14 cellular contexts compared by ENCODE assay signal in the genomic region with DNA sequence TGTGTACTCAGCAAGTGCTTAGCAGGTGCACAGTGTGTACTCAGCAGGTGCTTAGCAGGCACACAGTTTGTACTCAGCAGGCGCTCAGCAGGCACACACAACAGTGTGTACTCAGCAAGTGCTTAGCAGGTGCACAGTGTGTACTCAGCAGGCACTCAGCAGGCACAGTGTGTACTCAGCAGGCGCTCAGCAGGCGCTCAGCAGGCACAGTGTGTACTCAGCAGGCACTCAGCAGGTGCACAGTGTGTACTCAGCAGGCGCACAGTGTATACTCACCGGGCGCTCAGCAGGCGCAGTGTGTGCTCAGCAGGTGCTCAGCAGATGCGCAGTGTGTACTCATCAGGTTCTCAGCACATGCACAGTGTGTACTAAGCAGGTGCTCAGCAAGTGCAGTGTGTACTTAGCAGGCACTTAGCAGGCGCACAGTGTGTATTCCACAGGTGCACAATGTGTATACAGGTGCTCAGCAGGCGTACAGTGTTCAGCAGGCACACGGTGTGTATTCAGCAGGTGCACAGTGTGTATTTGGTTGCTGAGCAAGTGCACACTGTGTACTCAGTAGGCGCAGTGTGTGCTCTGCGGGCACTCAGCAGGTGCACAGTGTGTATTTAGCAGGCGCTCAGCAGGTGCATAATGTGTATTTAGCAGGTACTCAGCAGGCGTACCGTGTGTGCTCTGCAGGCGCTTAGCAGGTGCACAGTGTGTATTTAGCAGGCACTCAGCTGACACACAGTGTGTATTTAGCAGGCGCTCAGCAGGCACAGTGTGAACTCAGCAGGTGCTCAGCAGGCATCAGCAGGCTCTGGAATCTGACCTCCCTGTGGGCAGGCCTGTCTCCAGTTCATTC. TPM values are rescaled to one million over a fixed set of nuclear protein-coding genes. Genes with fewer than 3 reads are reported as not detected.
DNase-seq lines count a peak whose midpoint lies in the region; ATAC-seq, FAIRE-seq and TF ChIP-seq lines count a peak whose summit lies in the region.
"Had no signal": no experiment of that assay in that cellular context is flagged by ENCODE, and none has a peak within 500 bp of the region (broad histone marks: within the 10 kb centered on the region; RNA-seq: fewer than 3 reads in every experiment).

No MANE protein-coding gene starts in this region.

- in situ Hi-C loops in GM23248 (cut with MboI), result no loop called here

- no peaks in the 10 kb centered on the region for H3K9me3 ChIP-seq in BLaER1 treated with 17β-estradiol and CSF1 and Interleukin-3, amounts not matched to agents 10 nM and 100 nM (replicated peaks in 1 of 11)
- H3K9me3 ChIP-seq in SJCRH30 (replicated peaks) (no peaks in the 10 kb centered on the region), GM23248 (ENCODE audit: low read depth) (no peaks in the 10 kb centered on the region)
- H3K9me3 ChIP-seq: BE2C, right lobe of liver had no signal

- peaks cover 92 to 100% (median 99%) of the 10 kb centered on the region in 11 experiments for H4K20me1 ChIP-seq in BLaER1 treated with 17β-estradiol and CSF1 and Interleukin-3, amounts not matched to agents 10 nM and 100 nM
- H4K20me1 ChIP-seq in GM23248 (ENCODE audit: insufficient read depth), result no peaks in the 10 kb centered on the region

- FAIRE-seq in GM12891 (lab: Jason Lieb, UNC) (peak; percentile 13), RCC 7860 (lab: Jason Lieb, UNC) (no peak)
- FAIRE-seq: endothelial cell of umbilical vein had no signal

- peaks cover 46 to 77% (median 55%) of the 10 kb centered on the region in 10 experiments for H3K4me1 ChIP-seq in BLaER1 treated with 17β-estradiol and CSF1 and Interleukin-3, amounts not matched to agents 10 nM and 100 nM
- H3K4me1 ChIP-seq in SJCRH30, result peaks cover 4% of the 10 kb centered on the region
- H3K4me1 ChIP-seq in GM23248 (ENCODE audit: insufficient read depth), result peaks cover 6% of the 10 kb centered on the region; the same call in 1 of the 2 replicates

- no peaks in the 10 kb centered on the region for H3K27me3 ChIP-seq in BLaER1 treated with 17β-estradiol and CSF1 and Interleukin-3, amounts not matched to agents 10 nM and 100 nM
- H3K27me3 ChIP-seq in SJCRH30 (no peaks in the 10 kb centered on the region), GM23248 (replicated peaks; ENCODE audit: insufficient read depth) (no peaks in the 10 kb centered on the region)
- H3K27me3 ChIP-seq: BE2C, right lobe of liver had no signal

- no peak overlapping the region for H3K4me3 ChIP-seq in BLaER1 treated with 17β-estradiol and CSF1 and Interleukin-3, amounts not matched to agents 10 nM and 100 nM
- no peak overlapping the region for H3K4me3 ChIP-seq in SJCRH30
- no peak overlapping the region for H3K4me3 ChIP-seq in GM23248
- H3K4me3 ChIP-seq: GM23338, right lobe of liver had no signal

- peak; percentile 3 for ATAC-seq in left lobe of liver
- ATAC-seq in HG03469 (IDR thresholded peaks at IDR 0.05; ENCODE audit: unreplicated experiment), result no peak
- ATAC-seq: SK-N-SH treated with all-trans-retinoic acid at 6 μM for 48 hours had no signal

- no peaks in the 10 kb centered on the region for H3K9me2 ChIP-seq in GM23248 (ENCODE audit: insufficient read depth)

- CTCF ChIA-PET in RWPE1 (lab: Yijun Ruan, JAX), result interaction anchor here (0.6 kb wide), 1 partner anchor 1558 kb away, joined by 4 read pairs; no protein-coding TSS in a partner anchor

- WGBS in GM23248 (ENCODE audit: low coverage in 1 of 2, low lambda C conversion rate in 2 of 2, missing lambda C conversion rate in 2 of 2), 2 experiments, result 92 to 93% methylated on average over 18 of the region's 18 CpGs

- TF ChIP-seq POLR2A in GM12891 (IDR thresholded peaks at IDR 0.05; ENCODE audit: low read depth, low read length), result no peak

- DNase-seq in GM12891 (ENCODE audit: insufficient read length, low spot score), result no peak
- DNase-seq in RWPE1 (ENCODE audit: low spot score), result no peak
- DNase-seq in left lobe of liver (ENCODE audit: low spot score), result no peak
- no peak for DNase-seq in SJCRH30
- no peak for DNase-seq in RCC 7860 (ENCODE audit: low spot score)
- no peak for DNase-seq in GM23248
- DNase-seq: activated CD8-positive, alpha-beta memory T cell treated with anti-CD3 and anti-CD28 coated beads for 24 hours; BE2C had no signal

- no peaks in the 10 kb centered on the region; the same call in 1 of the 2 replicates for H3F3A ChIP-seq in GM23248 (ENCODE audit: insufficient read depth)

- H3K36me3 ChIP-seq in BLaER1 treated with 17β-estradiol and CSF1 and Interleukin-3, amounts not matched to agents 10 nM and 100 nM, result peaks cover 0 to 8% (median 0%) of the 10 kb centered on the region in 11 experiments; a peak in 2 of 22 replicates
- H3K36me3 ChIP-seq in SJCRH30 (no peaks in the 10 kb centered on the region), GM23248 (ENCODE audit: low read depth) (no peaks in the 10 kb centered on the region)
- H3K36me3 ChIP-seq: BE2C, right lobe of liver had no signal

- POLR2A ChIA-PET in RWPE1 (lab: Yijun Ruan, JAX; ENCODE audit: low non-redundant PET), result no interaction called here

- H2AFZ ChIP-seq in GM23248, result no peak overlapping the region
- H2AFZ ChIP-seq: GM23338 had no signal

- peak overlapping the region in 1 of 11 experiments; percentile 71; a peak in 1 of 22 replicates for H3K9ac ChIP-seq in BLaER1 treated with 17β-estradiol and CSF1 and Interleukin-3, amounts not matched to agents 10 nM and 100 nM
- no peak overlapping the region for H3K9ac ChIP-seq in GM23248

- no peak overlapping the region for H3K27ac ChIP-seq in BLaER1 treated with 17β-estradiol and CSF1 and Interleukin-3, amounts not matched to agents 10 nM and 100 nM
- peak overlapping the region; percentile 90 for H3K27ac ChIP-seq in RWPE1
- no peak overlapping the region for H3K27ac ChIP-seq in SJCRH30
- H3K27ac ChIP-seq in GM23248, result no peak overlapping the region
- H3K27ac ChIP-seq: right lobe of liver had no signal

- TF ChIP-seq CTCF in RWPE1 (conservative IDR thresholded peaks at IDR 0.05; ENCODE audit: low read depth), result no peak

- H3K4me2 ChIP-seq in BLaER1 treated with 17β-estradiol and CSF1 and Interleukin-3, amounts not matched to agents 10 nM and 100 nM, result peak overlapping the region; percentile 84 to 98 (median 93); a peak in 21 of 22 replicates
- no peak overlapping the region for H3K4me2 ChIP-seq in GM23248 (ENCODE audit: unreplicated experiment)
- H3K4me2 ChIP-seq: GM23338 had no signal

- H3K79me2 ChIP-seq in GM23248 (ENCODE audit: insufficient read depth), result peaks cover 75% of the 10 kb centered on the region

TF ChIP-seq in GM12891, 5 proteins besides CTCF, POLR2A, EP300 and RAD21:
- no peak for TF ChIP-seq POU2F2 (IDR thresholded peaks at IDR 0.05; ENCODE audit: low read depth, low read length)
- TF ChIP-seq PAX5 (IDR thresholded peaks at IDR 0.05; ENCODE audit: insufficient read depth, low read length, severe bottlenecking), result no peak
- TF ChIP-seq SPI1 (IDR thresholded peaks at IDR 0.05; ENCODE audit: low read depth, low read length), result no peak
- no peak for TF ChIP-seq TAF1 (IDR thresholded peaks at IDR 0.05; ENCODE audit: low read depth, low read length)
- no peak for TF ChIP-seq POLR2AphosphoS5 (IDR thresholded peaks at IDR 0.05; ENCODE audit: low read depth, low read length)

RNA-seq across cellular contexts. Expression of a gene that starts 15.1 kb away (rescaled TPM):
- 2.4 TPM for polyA plus RNA-seq in GM12891 (2012; ENCODE audit: low read depth, missing spikeins)
- 6.2 TPM for total RNA-seq in left lobe of liver
- total RNA-seq in SJCRH30 (2014; rRNA removed; shearing (Covaris generic)), result 2.4 and 3.5 TPM in 2 replicates
- total RNA-seq in GM23248 (2014; rRNA removed; shearing (Covaris generic)), result 1.2 and 1.4 TPM in 2 replicates
- 4.0 and 5.1 TPM in 2 replicates for polyA plus RNA-seq in GM23248 (2016; fragmentation: Nextera tagmentation; extraction: Ambion mirVana)
